8 cellular contexts compared by ENCODE assay signal in the genomic region with DNA sequence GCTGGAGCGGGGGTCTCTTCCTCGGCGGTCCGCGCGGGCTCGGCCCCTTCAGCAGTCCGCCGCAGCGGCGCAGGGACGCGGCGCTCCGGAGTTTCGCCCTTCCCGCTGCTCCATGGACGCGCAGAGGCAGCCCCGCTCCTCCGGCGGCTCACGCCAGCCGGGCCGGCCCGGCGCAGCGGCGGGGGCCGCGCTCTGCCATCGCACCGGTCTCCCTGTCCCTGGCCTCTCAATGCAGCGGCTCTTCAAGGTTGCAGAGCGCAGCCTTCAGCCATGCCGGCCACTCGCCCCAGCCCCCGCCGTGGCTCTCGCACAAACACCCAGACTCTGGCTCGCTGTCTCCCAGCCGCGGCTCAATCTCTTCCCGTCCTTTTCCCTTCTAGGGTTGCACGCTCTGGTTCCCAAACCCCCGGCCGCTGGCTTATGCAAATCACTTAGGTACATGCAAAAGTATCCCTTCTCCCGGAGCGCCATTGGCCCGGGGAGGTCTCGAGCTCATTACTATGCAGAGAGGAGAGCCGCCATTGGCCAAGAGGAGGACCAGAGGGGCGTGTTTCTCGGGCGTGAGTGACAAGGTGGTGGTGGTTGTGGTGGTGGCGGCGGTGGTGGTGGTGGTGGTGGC. TPM values are rescaled to one million over a fixed set of nuclear protein-coding genes. Genes with fewer than 3 reads are reported as not detected.
A peak's percentile ranks its signal among the peaks of the same experiment; 100 is the strongest.
DNase-seq lines count a peak whose midpoint lies in the region; ATAC-seq and TF ChIP-seq lines count a peak whose summit lies in the region.

A gene with protein sequence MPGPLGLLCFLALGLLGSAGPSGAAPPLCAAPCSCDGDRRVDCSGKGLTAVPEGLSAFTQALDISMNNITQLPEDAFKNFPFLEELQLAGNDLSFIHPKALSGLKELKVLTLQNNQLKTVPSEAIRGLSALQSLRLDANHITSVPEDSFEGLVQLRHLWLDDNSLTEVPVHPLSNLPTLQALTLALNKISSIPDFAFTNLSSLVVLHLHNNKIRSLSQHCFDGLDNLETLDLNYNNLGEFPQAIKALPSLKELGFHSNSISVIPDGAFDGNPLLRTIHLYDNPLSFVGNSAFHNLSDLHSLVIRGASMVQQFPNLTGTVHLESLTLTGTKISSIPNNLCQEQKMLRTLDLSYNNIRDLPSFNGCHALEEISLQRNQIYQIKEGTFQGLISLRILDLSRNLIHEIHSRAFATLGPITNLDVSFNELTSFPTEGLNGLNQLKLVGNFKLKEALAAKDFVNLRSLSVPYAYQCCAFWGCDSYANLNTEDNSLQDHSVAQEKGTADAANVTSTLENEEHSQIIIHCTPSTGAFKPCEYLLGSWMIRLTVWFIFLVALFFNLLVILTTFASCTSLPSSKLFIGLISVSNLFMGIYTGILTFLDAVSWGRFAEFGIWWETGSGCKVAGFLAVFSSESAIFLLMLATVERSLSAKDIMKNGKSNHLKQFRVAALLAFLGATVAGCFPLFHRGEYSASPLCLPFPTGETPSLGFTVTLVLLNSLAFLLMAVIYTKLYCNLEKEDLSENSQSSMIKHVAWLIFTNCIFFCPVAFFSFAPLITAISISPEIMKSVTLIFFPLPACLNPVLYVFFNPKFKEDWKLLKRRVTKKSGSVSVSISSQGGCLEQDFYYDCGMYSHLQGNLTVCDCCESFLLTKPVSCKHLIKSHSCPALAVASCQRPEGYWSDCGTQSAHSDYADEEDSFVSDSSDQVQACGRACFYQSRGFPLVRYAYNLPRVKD (minus strand): TSS at position 393 of the 619 bp plus-strand sequence. CDS start 488 bp downstream, outside the sequence.

- H3K27me3 ChIP-seq in uterus: no peaks in the 10 kb centered on the region

- no peaks in the 10 kb centered on the region for H3K36me3 ChIP-seq in uterus

- TF ChIP-seq POLR2A in uterus (IDR thresholded peaks at IDR 0.05): peak; percentile 61 to 82

- intact Hi-C loops in uterus (cut with DNase I; ENCODE audit: low total_unique reads): loop anchor here (10.0 kb wide), 1 partner anchor 118 kb away; no protein-coding TSS in a partner anchor

- peak; percentile 41 to 90 for DNase-seq in NCI-H187 (lab: John Stamatoyannopoulos, UW)
- peak; percentile 48 for DNase-seq in T-helper 9 cell
- peak; percentile 87 for DNase-seq in astrocyte of the cerebellum (ENCODE audit: low read depth)
- peak; percentile 88 for DNase-seq in hepatic stellate cell (ENCODE audit: low spot score)
- DNase-seq in pulmonary artery endothelial cell (ENCODE audit: low read depth, low spot score): peak; percentile 81
- DNase-seq in uterus: peak; percentile 85 to 92

- TF ChIP-seq CTCF in GM12875 (IDR thresholded peaks at IDR 0.05; ENCODE audit: borderline replicate concordance, insufficient read depth, low read depth, low read length) (no peak), astrocyte of the cerebellum (IDR thresholded peaks at IDR 0.05; ENCODE audit: low read depth, low read length, missing control alignments) (no peak), uterus (IDR thresholded peaks at IDR 0.05) (no peak)

- peak within 1 kb of the TSS; percentile 41 for H3K4me3 ChIP-seq in GM12875 (ENCODE audit: low read depth, low read length)
- peak within 1 kb of the TSS; percentile 88 for H3K4me3 ChIP-seq in astrocyte of the cerebellum (ENCODE audit: low read depth, low read length)
- H3K4me3 ChIP-seq in uterus: peak within 1 kb of the TSS; percentile 51 to 88

- ATAC-seq in HG02870 (IDR thresholded peaks at IDR 0.05; ENCODE audit: unreplicated experiment): peak; percentile 81

- in situ Hi-C loops in astrocyte of the cerebellum (cut with HindIII; ENCODE audit: low sequenced_read_pairs): no loop called here

- H3K27ac ChIP-seq in uterus: peak within 1 kb of the TSS; percentile 86 to 95

- H3K4me1 ChIP-seq in uterus: peaks cover 0 to 6% of the 10 kb centered on the region in 2 donors

- no peaks in the 10 kb centered on the region for H3K9me3 ChIP-seq in uterus

RNA-seq across cellular contexts. Expression of the gene that starts here (rescaled TPM):
- total RNA-seq in pulmonary artery endothelial cell (4.3 and 9.0 TPM in 2 replicates), uterus (10 to 100 TPM in 3 of 4 donors, 1 to 10 TPM in 1; 9.4 to 57.9 (median 16.1) TPM)

Comparison
In these comparisons a context has a peak if more than half of its experiments do, and no peak if none do; other contexts are left out.
1. Peak in every context shown above with its lines: DNase-seq, ATAC-seq, H3K4me3 ChIP-seq and H3K27ac ChIP-seq.